ENCODE assay signal across 16 cellular contexts in genomic region chr5:98157368-98157767, GRCh38.
DNase-seq lines count a peak whose midpoint lies in the region; ATAC-seq and TF ChIP-seq lines count a peak whose summit lies in the region.
"Had no signal": no experiment of that assay in that cellular context is flagged by ENCODE, and none has a peak within 500 bp of the region (broad histone marks: within the 10 kb centered on the region; RNA-seq: fewer than 3 reads in every experiment).

No MANE protein-coding gene starts in this region.

- H2BK5ac ChIP-seq in neuronal stem cell (ENCODE audit: low read length), result no peak overlapping the region

- no peak overlapping the region for H3K4me3 Mint-ChIP-seq in T-helper 2 cell treated with Interferon-gamma antibody and Interleukin-4, amounts not matched to agents 5 μg/mL and 100 μg/mL, for 36 hours
- H3K4me3 Mint-ChIP-seq: B cell; CD4-positive, alpha-beta T cell had no signal

- H3K27ac ChIP-seq in OCI-LY1 (ENCODE audit: low read depth, low read length, poor library complexity, severe bottlenecking), result no peak overlapping the region
- no peak overlapping the region for H3K27ac ChIP-seq in neuronal stem cell (replicated peaks; ENCODE audit: low read length)
- H3K27ac ChIP-seq: GM23248 had no signal

- H3K4me3 ChIP-seq in OCI-LY1 (ENCODE audit: low read depth, low read length, poor library complexity, severe bottlenecking) (no peak overlapping the region), neuronal stem cell (ENCODE audit: low read length in 2 of 2) (no peak overlapping the region)
- H3K4me3 ChIP-seq: GM23248 had no signal

- no peak overlapping the region for H3K27ac Mint-ChIP-seq in T-helper 2 cell treated with Interferon-gamma antibody and Interleukin-4, amounts not matched to agents 5 μg/mL and 100 μg/mL, for 36 hours
- H3K27ac Mint-ChIP-seq: B cell; CD4-positive, alpha-beta T cell had no signal

- no peaks in the 10 kb centered on the region for H3K36me3 Mint-ChIP-seq in T-helper 2 cell treated with Interferon-gamma antibody and Interleukin-4, amounts not matched to agents 5 μg/mL and 100 μg/mL, for 36 hours (ENCODE audit: low read depth)

- H3K79me1 ChIP-seq in neuronal stem cell (ENCODE audit: low read depth, low read length), result no peaks in the 10 kb centered on the region

- H2AFZ ChIP-seq in OCI-LY1 (ENCODE audit: low read length) (no peak overlapping the region), neuronal stem cell (ENCODE audit: low read length) (no peak overlapping the region)
- H2AFZ ChIP-seq: GM23248 had no signal

- no peaks in the 10 kb centered on the region for H3K9me2 ChIP-seq in OCI-LY1 (ENCODE audit: low read depth, low read length)

- H3F3A ChIP-seq in OCI-LY1 (ENCODE audit: insufficient read depth, low read length), result no peaks in the 10 kb centered on the region

- no peaks in the 10 kb centered on the region for H4K20me1 ChIP-seq in OCI-LY1 (ENCODE audit: insufficient read depth, low read length)

- no peaks in the 10 kb centered on the region for H3K27me3 Mint-ChIP-seq in T-helper 2 cell treated with Interferon-gamma antibody and Interleukin-4, amounts not matched to agents 5 μg/mL and 100 μg/mL, for 36 hours (ENCODE audit: low read depth)
- H3K27me3 Mint-ChIP-seq: B cell; CD4-positive, alpha-beta T cell had no signal

- no peak overlapping the region for H4K8ac ChIP-seq in neuronal stem cell (ENCODE audit: low read depth, low read length)

- H3K4me1 Mint-ChIP-seq in T-helper 2 cell treated with Interferon-gamma antibody and Interleukin-4, amounts not matched to agents 5 μg/mL and 100 μg/mL, for 36 hours (ENCODE audit: low read depth), result no peaks in the 10 kb centered on the region
- H3K4me1 Mint-ChIP-seq: B cell had no signal

- H3K9ac ChIP-seq in OCI-LY1 (ENCODE audit: low read length) (no peak overlapping the region), neuronal stem cell (ENCODE audit: low read depth, low read length, poor library complexity) (no peak overlapping the region)
- H3K9ac ChIP-seq: GM23248 had no signal

- no peak overlapping the region for H3K4ac ChIP-seq in neuronal stem cell (ENCODE audit: low read length)

- no peak overlapping the region for H2AK5ac ChIP-seq in neuronal stem cell (ENCODE audit: low read depth, low read length)

- H3K36me3 ChIP-seq in OCI-LY1 (ENCODE audit: insufficient read depth, low read length) (no peaks in the 10 kb centered on the region), neuronal stem cell (replicated peaks in 1 of 2; ENCODE audit: control insufficient read depth in 2 of 2, insufficient read depth in 2 of 2, low read length in 2 of 2) (no peaks in the 10 kb centered on the region)

- no peak overlapping the region for H4K91ac ChIP-seq in neuronal stem cell (ENCODE audit: low read depth, low read length, poor library complexity)

- ATAC-seq in GM19463 (IDR thresholded peaks at IDR 0.05; ENCODE audit: unreplicated experiment) (peak; percentile 44), HG03520 (IDR thresholded peaks at IDR 0.05; ENCODE audit: unreplicated experiment) (no peak)

- no peak overlapping the region for H2BK120ac ChIP-seq in neuronal stem cell (ENCODE audit: low read depth, low read length)

- no CpG with 5 or more reads among the region's 4 CpGs for WGBS in neuronal stem cell (ENCODE audit: extremely low coverage in 2 of 2, insufficient read length in 2 of 2, insufficient replicate concordance in 1 of 2), 2 donors

- no peak overlapping the region for H3K23ac ChIP-seq in neuronal stem cell (ENCODE audit: low read depth, low read length, poor library complexity)

- no peaks in the 10 kb centered on the region for H3K79me2 ChIP-seq in OCI-LY1 (ENCODE audit: insufficient read depth, low read length)

- H2BK12ac ChIP-seq in neuronal stem cell (ENCODE audit: low read length), result no peak overlapping the region

- H3K4me2 ChIP-seq in OCI-LY1 (ENCODE audit: low read length) (no peak overlapping the region), neuronal stem cell (ENCODE audit: insufficient read depth, low read length, poor library complexity, severe bottlenecking) (no peak overlapping the region)

- H3K9me3 ChIP-seq in OCI-LY1 (ENCODE audit: low read length), result no peaks in the 10 kb centered on the region
- H3K9me3 ChIP-seq in neuronal stem cell (replicated peaks in 1 of 2; ENCODE audit: control insufficient read depth in 2 of 2, insufficient read depth in 1 of 2, low read depth in 1 of 2, low read length in 2 of 2), result peaks cover 0 to 4% of the 10 kb centered on the region in 2 donors

- H3K27me3 ChIP-seq in OCI-LY1 (ENCODE audit: insufficient read depth, low read length) (no peaks in the 10 kb centered on the region), neuronal stem cell (ENCODE audit: control insufficient read depth in 3 of 3, insufficient read depth in 3 of 3, low read depth in 1 of 3, low read length in 3 of 3) (no peaks in the 10 kb centered on the region)

- peak; percentile 11 for DNase-seq in Daoy (ENCODE audit: low read depth)
- peak; percentile 23 for DNase-seq in iPS-NIHi7 (ENCODE audit: extremely low spot score)
- no peak for DNase-seq in T-helper 2 cell treated with Interferon-gamma antibody and Interleukin-4, amounts not matched to agents 5 μg/mL and 100 μg/mL, for 36 hours (ENCODE audit: low spot score)
- DNase-seq in neuronal stem cell (ENCODE audit: low spot score), result no peak
- DNase-seq: ACHN; C1 segment of cervical spinal cord; Calu3; CD4-positive, alpha-beta T cell; DMS 273 treated with DMSO at 0.1 percent for 48 hours; GM23248; H7; IMR-90 had no signal

- H3K4me1 ChIP-seq in OCI-LY1 (ENCODE audit: insufficient read depth, low read length, severe bottlenecking) (no peaks in the 10 kb centered on the region), neuronal stem cell (ENCODE audit: control insufficient read depth in 2 of 2, insufficient read depth in 1 of 2, low read depth in 1 of 2, low read length in 2 of 2) (peaks cover 0 to 13% of the 10 kb centered on the region in 2 donors)

- H3K9me3 Mint-ChIP-seq in T-helper 2 cell treated with Interferon-gamma antibody and Interleukin-4, amounts not matched to agents 5 μg/mL and 100 μg/mL, for 36 hours, result no peaks in the 10 kb centered on the region
- H3K9me3 Mint-ChIP-seq: CD4-positive, alpha-beta T cell had no signal

- H3K14ac ChIP-seq in neuronal stem cell (ENCODE audit: low read length), result no peak overlapping the region

- H2BK15ac ChIP-seq in neuronal stem cell (ENCODE audit: low read length), result no peak overlapping the region

- no peak overlapping the region for H3K18ac ChIP-seq in neuronal stem cell (ENCODE audit: low read length)

- peak; percentile 23; the same call in 1 of the 2 replicates for TF ChIP-seq CTCF in OCI-LY1 (IDR thresholded peaks at IDR 0.05; ENCODE audit: low read length)

Comparison
In these comparisons a context has a peak if more than half of its experiments do, and no peak if none do; other contexts are left out.
1. DNase-seq: peak in Daoy (single experiment) and iPS-NIHi7 (single experiment); none in T-helper 2 cell treated with Interferon-gamma antibody and Interleukin-4, amounts not matched to agents 5 μg/mL and 100 μg/mL, for 36 hours (single experiment) and neuronal stem cell (single experiment).